ENCODE assay signal across 23 cellular contexts in genomic region chr15:76503804-76504203, GRCh38.
"Had no signal": no experiment of that assay in that cellular context is flagged by ENCODE, and none has a peak within 500 bp of the region (broad histone marks: within the 10 kb centered on the region; RNA-seq: fewer than 3 reads in every experiment).

No MANE protein-coding gene starts in this region.

- DNase-seq: activated CD4-positive, alpha-beta T cell treated with anti-CD3 and anti-CD28 coated beads for 48 hours; activated CD4-positive, alpha-beta T cell treated with anti-CD3 and anti-CD28 coated beads, Interleukin-2, amount 50 U/mL, for 1 hour; activated CD4-positive, alpha-beta T cell treated with anti-CD3 and anti-CD28 coated beads, Interleukin-2, amount 50 U/mL, for 48 hours; activated CD8-positive, alpha-beta memory T cell treated with anti-CD3 and anti-CD28 coated beads for 24 hours; activated CD8-positive, alpha-beta T cell treated with anti-CD3 and anti-CD28 coated beads for 36 hours; activated effector memory CD4-positive, alpha-beta T cell treated with Interleukin-2 at 50 U/mL for 16 hours; activated gamma-delta T cell treated with Interleukin-2 at 50 U/mL for 16 hours; activated naive CD4-positive, alpha-beta T cell treated with anti-CD3 and anti-CD28 coated beads, Interleukin-2, amount 50 U/mL, for 16 hours; activated naive CD4-positive, alpha-beta T cell treated with Interleukin-2 at 50 U/mL for 16 hours; activated T-cell treated with anti-CD3 and anti-CD28 coated beads, Interleukin-2, amount 50 U/mL, for 4 hours; amniotic stem cell; anterior cingulate cortex; brain microvascular endothelial cell; dorsolateral prefrontal cortex; effector memory CD4-positive, alpha-beta T cell; endodermal cell; foreskin fibroblast; head of caudate nucleus had no signal

- H3K27ac ChIP-seq: brain microvascular endothelial cell, coronary artery, dorsolateral prefrontal cortex had no signal

- FAIRE-seq: astrocyte, bronchial epithelial cell, frontal cortex had no signal

- ATAC-seq: activated CD8-positive, alpha-beta T cell treated with anti-CD3 and anti-CD28 coated beads for 36 hours; activated T-cell treated with anti-CD3 and anti-CD28 coated beads, Interleukin-2, amount 50 U/mL, for 4 hours; esophagus mucosa had no signal

- H3K36me3 ChIP-seq: brain microvascular endothelial cell had no signal

- H3K27me3 ChIP-seq: brain microvascular endothelial cell, dorsolateral prefrontal cortex had no signal

- H3K4me3 ChIP-seq: coronary artery, dorsolateral prefrontal cortex had no signal
